Comparison of ENCODE assay signal across 27 cellular contexts in genomic region chr5:174282391-174282790, GRCh38.
"Had no signal": no experiment of that assay in that cellular context is flagged by ENCODE, and none has a peak within 500 bp of the region (broad histone marks: within the 10 kb centered on the region; RNA-seq: fewer than 3 reads in every experiment).

No MANE protein-coding gene starts in this region.

- DNase-seq: immature natural killer cell; left ventricle myocardium inferior; mesendoderm; naive B cell; natural killer cell; nephron progenitor cell; nucleus accumbens; pancreas; posterior cingulate gyrus; retina; right cardiac atrium; stimulated activated CD4-positive, alpha-beta T cell treated with anti-CD3 and anti-CD28 coated beads, Interleukin-12 subunit alpha, Interleukin-12 subunit beta, amount 100 ng/mL, for 4 hours; stimulated activated CD4-positive, alpha-beta T cell treated with anti-CD3 and anti-CD28 coated beads, Interleukin-15, amount 100 ng/mL, for 24 hours; stimulated activated CD4-positive, alpha-beta T cell treated with anti-CD3 and anti-CD28 coated beads, Interleukin-2, amount 100 ng/mL, for 24 hours; stimulated activated CD4-positive, alpha-beta T cell treated with anti-CD3 and anti-CD28 coated beads, Interleukin-4, amount 100 ng/mL, for 1 hour; stimulated activated naive B cell treated with anti-CD40 and anti-IgM and Interleukin-4, amounts not matched to agents 10 μg/mL and 1 μg/mL and 100 μg/mL, for 72 hours; stimulated activated naive CD8-positive, alpha-beta T cell treated with anti-CD3 and anti-CD28 coated beads, Interleukin-15, Interleukin-2, amounts not matched to agents 100 U/mL and 50 U/mL, for 24 hours; stomach; testis; thyroid gland; transverse colon; upper lobe of left lung had no signal

- H3K9me3 ChIP-seq: left ventricle myocardium inferior, pancreas, prostate gland, stomach, testis, thyroid gland, transverse colon, upper lobe of left lung, vagina had no signal

- H3K4me3 ChIP-seq: left ventricle myocardium inferior, lung, pancreas, prostate gland, skin epidermis, stomach, testis, thyroid gland, transverse colon, upper lobe of left lung, vagina had no signal

- H3K27me3 ChIP-seq: pancreas, stomach, testis, thyroid gland, transverse colon, upper lobe of left lung, vagina had no signal

- H3K27ac ChIP-seq: left ventricle myocardium inferior, pancreas, prostate gland, skin epidermis, stomach, testis, thyroid gland, transverse colon, upper lobe of left lung, vagina had no signal

- ATAC-seq: natural killer cell; pancreas; right cardiac atrium; sciatic nerve; stimulated activated naive B cell treated with anti-CD40 and anti-IgM and Interleukin-4, amounts not matched to agents 10 μg/mL and 1 μg/mL and 100 μg/mL, for 72 hours; stimulated activated naive CD8-positive, alpha-beta T cell treated with anti-CD3 and anti-CD28 coated beads, Interleukin-15, Interleukin-2, amounts not matched to agents 100 U/mL and 50 U/mL, for 24 hours had no signal

- H3K36me3 ChIP-seq: left ventricle myocardium inferior, pancreas, prostate gland, stomach, thyroid gland, transverse colon, upper lobe of left lung, vagina had no signal

- H3K4me1 ChIP-seq: left ventricle myocardium inferior, pancreas, prostate gland, stomach, testis, thyroid gland, transverse colon, upper lobe of left lung, vagina had no signal
